ENCODE assay signal across 8 cellular contexts in the genomic region with DNA sequence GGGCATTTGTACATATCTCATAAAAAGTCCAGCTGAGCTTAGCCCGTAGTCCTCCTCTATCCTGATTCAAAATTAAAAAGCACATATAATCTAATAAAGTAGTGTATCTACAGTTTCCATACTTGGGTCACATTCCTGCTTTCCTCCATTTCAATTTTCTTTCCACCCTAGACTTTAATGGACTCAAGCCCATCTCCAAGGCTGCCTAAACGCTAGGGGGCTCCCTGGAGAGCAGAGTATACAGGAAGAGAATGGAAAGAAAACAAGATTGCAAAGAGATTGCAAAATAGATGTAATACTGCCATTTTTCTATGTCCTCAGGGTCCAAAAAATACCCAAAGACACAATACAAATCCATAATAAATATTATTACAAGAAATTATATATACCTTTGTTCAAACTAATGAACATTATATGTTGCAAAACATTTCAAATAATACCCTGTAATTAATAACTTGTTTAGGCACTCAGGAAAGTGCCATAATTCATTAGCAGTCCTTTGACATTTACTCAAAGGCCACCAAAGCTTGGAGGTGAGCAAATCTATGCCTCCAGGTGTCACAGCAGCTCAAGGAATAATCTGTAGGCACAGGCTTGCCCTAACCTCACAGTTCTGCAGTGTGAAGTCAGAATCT. TPM values are rescaled to one million over a fixed set of nuclear protein-coding genes. Genes with fewer than 3 reads are reported as not detected.
DNase-seq lines count a peak whose midpoint lies in the region; TF ChIP-seq lines count a peak whose summit lies in the region.

No MANE protein-coding gene starts in this region.

- intact Hi-C loops in activated CD4-positive, alpha-beta T cell treated with anti-CD3 and anti-CD28 coated beads, Interleukin-2, amount 10 ng/mL, durations not matched to agents 24 days and 14 days (cut with micrococcal nuclease): loop anchor here (1.0 to 10.0 kb wide), 3 partner anchors 112 to 698 kb away; no protein-coding TSS in a partner anchor
- intact Hi-C loops in stomach (cut with DNase I; ENCODE audit: low total_unique reads): no loop called here

- H3K4me3 Mint-ChIP-seq in activated CD4-positive, alpha-beta T cell treated with anti-CD3 and anti-CD28 coated beads, Interleukin-2, amount 10 ng/mL, durations not matched to agents 24 days and 14 days: peak overlapping the region; percentile 41

- WGBS in stomach, 5 donors: 10 to 20% (median 17%) methylated on average over 2 of the region's 2 CpGs

- peak; percentile 88 for DNase-seq in BE2C
- DNase-seq in H7: peak; percentile 67
- DNase-seq in NCI-H510A (lab: John Stamatoyannopoulos, UW): peak; percentile 81
- peak; percentile 89 for DNase-seq in activated CD4-positive, alpha-beta T cell treated with anti-CD3 and anti-CD28 coated beads, Interleukin-2, amount 10 ng/mL, durations not matched to agents 24 days and 14 days
- peak; percentile 27 for DNase-seq in effector CD8-positive, alpha-beta T cell (lab: John Stamatoyannopoulos, UW)
- peak; percentile 69 for DNase-seq in mucosa of gallbladder (ENCODE audit: low spot score)
- DNase-seq in stomach: peak; percentile 78
- DNase-seq in GM19238 (ENCODE audit: insufficient read length, low spot score): no peak

- H3K27me3 Mint-ChIP-seq in activated CD4-positive, alpha-beta T cell treated with anti-CD3 and anti-CD28 coated beads, Interleukin-2, amount 10 ng/mL, durations not matched to agents 24 days and 14 days: no peaks in the 10 kb centered on the region

- no peaks in the 10 kb centered on the region for H3K27me3 ChIP-seq in BE2C
- H3K27me3 ChIP-seq in H7 (ENCODE audit: control insufficient read depth, insufficient read depth, low read length): no peaks in the 10 kb centered on the region
- H3K27me3 ChIP-seq in stomach: no peaks in the 10 kb centered on the region

- H3K4me3 ChIP-seq in BE2C (ENCODE audit: low read depth, low read length) (no peak overlapping the region), H7 (ENCODE audit: insufficient read depth, low read depth, low read length) (no peak overlapping the region), stomach (no peak overlapping the region)

- peaks cover 23% of the 10 kb centered on the region for H3K4me1 Mint-ChIP-seq in activated CD4-positive, alpha-beta T cell treated with anti-CD3 and anti-CD28 coated beads, Interleukin-2, amount 10 ng/mL, durations not matched to agents 24 days and 14 days

- H3K9me3 Mint-ChIP-seq in activated CD4-positive, alpha-beta T cell treated with anti-CD3 and anti-CD28 coated beads, Interleukin-2, amount 10 ng/mL, durations not matched to agents 24 days and 14 days: no peaks in the 10 kb centered on the region

- TF ChIP-seq CTCF in BE2C (IDR thresholded peaks at IDR 0.05; ENCODE audit: low read depth, low read length): peak; percentile 98
- peak in 4 of 7 experiments; percentile 17 to 51 (median 40) for TF ChIP-seq CTCF in stomach (IDR thresholded peaks at IDR 0.05)

- peak overlapping the region in 1 of 5 donors; percentile 44 for H3K27ac ChIP-seq in stomach

- H3K36me3 ChIP-seq in BE2C: peaks cover 20% of the 10 kb centered on the region
- peaks cover 10% of the 10 kb centered on the region for H3K36me3 ChIP-seq in H7 (replicated peaks; ENCODE audit: control insufficient read depth, insufficient read depth, low read length)
- peaks cover 8 to 9% (median 8%) of the 10 kb centered on the region in 4 donors for H3K36me3 ChIP-seq in stomach

- peak overlapping the region; percentile 26 for H3K27ac Mint-ChIP-seq in activated CD4-positive, alpha-beta T cell treated with anti-CD3 and anti-CD28 coated beads, Interleukin-2, amount 10 ng/mL, durations not matched to agents 24 days and 14 days

- H3K4me1 ChIP-seq in BE2C (peaks cover 14% of the 10 kb centered on the region), stomach (peaks cover 0 to 36% (median 18%) of the 10 kb centered on the region in 4 donors)

- no peak for TF ChIP-seq EP300 in stomach (IDR thresholded peaks at IDR 0.05)

- TF ChIP-seq POLR2A in stomach (IDR thresholded peaks at IDR 0.05): no peak

- H3K9me3 ChIP-seq in BE2C: no peaks in the 10 kb centered on the region
- H3K9me3 ChIP-seq in stomach: no peaks in the 10 kb centered on the region

- H3K36me3 Mint-ChIP-seq in activated CD4-positive, alpha-beta T cell treated with anti-CD3 and anti-CD28 coated beads, Interleukin-2, amount 10 ng/mL, durations not matched to agents 24 days and 14 days (ENCODE audit: low read depth): peaks cover 15% of the 10 kb centered on the region

RNA-seq across cellular contexts. Expression of gene MCM3, which starts 2.4 kb away (rescaled TPM):
- polyA plus RNA-seq in BE2C (2012; ENCODE audit: insufficient read depth, insufficient read length, low read depth): 63.6 TPM
- total RNA-seq in H7 (2014; rRNA removed; shearing (Covaris generic)): 308 and 349 TPM in 2 replicates
- 239 and 240 TPM in 2 replicates for total RNA-seq in activated CD4-positive, alpha-beta T cell treated with anti-CD3 and anti-CD28 coated beads, Interleukin-2, amount 10 ng/mL, durations not matched to agents 24 days and 14 days
- total RNA-seq in mucosa of gallbladder (32.2 TPM), stomach (10 to 100 TPM; 29.0 to 50.0 (median 43.0) TPM)
- 10 to 100 TPM; 22.8 to 25.6 (median 24.0) TPM for polyA plus RNA-seq in stomach

RNA-seq across cellular contexts. Expression of gene IL17F, which starts 42.6 kb away (rescaled TPM):
- not detected for polyA plus RNA-seq in BE2C (2012; ENCODE audit: insufficient read depth, insufficient read length, low read depth)
- not detected in 2 replicates for total RNA-seq in H7 (2014; rRNA removed; shearing (Covaris generic))
- total RNA-seq in activated CD4-positive, alpha-beta T cell treated with anti-CD3 and anti-CD28 coated beads, Interleukin-2, amount 10 ng/mL, durations not matched to agents 24 days and 14 days: not detected in 2 replicates
- not detected for total RNA-seq in mucosa of gallbladder
- not detected for total RNA-seq in stomach
- polyA plus RNA-seq in stomach: not detected
